In genomic region chr17:12596961-12597360, GRCh38 we compare ENCODE assay signal across 35 cellular contexts.
"Had no signal": no experiment of that assay in that cellular context is flagged by ENCODE, and none has a peak within 500 bp of the region (broad histone marks: within the 10 kb centered on the region; RNA-seq: fewer than 3 reads in every experiment).

No MANE protein-coding gene starts in this region.

- H3K36me3 ChIP-seq: MG63 had no signal

- H3K9me3 ChIP-seq: MG63 had no signal

- H3K27me3 ChIP-seq: MG63 had no signal

- H3K4me3 ChIP-seq: MG63 had no signal

- DNase-seq: Karpas-422, Kasumi-1, MG63, MM.1S, MV-4-11, NCI-H1048, NCI-H1092, NCI-H1092 treated with DMSO at 0.1 percent for 48 hours, NCI-H1105, NCI-H1105 treated with DMSO at 0.1 percent for 48 hours, NCI-H1417, NCI-H1417 treated with DMSO at 0.1 percent for 48 hours, NCI-H1436, NCI-H1436 treated with DMSO at 0.1 percent for 48 hours, NCI-H146, NCI-H1694, NCI-H1694 treated with DMSO at 0.1 percent for 48 hours, NCI-H187, NCI-H187 treated with DMSO at 0.1 percent for 48 hours, NCI-H1930, NCI-H2029, NCI-H2029 treated with DMSO at 0.1 percent for 48 hours, NCI-H2081, NCI-H2081 treated with DMSO at 0.1 percent for 48 hours, NCI-H2107, NCI-H2171, NCI-H2171 treated with DMSO at 0.1 percent for 48 hours, NCI-H2227 treated with DMSO at 0.1 percent for 48 hours, NCI-H226, NCI-H345, NCI-H446, NCI-H446 treated with DMSO at 0.1 percent for 48 hours, NCI-H510A, NCI-H510A treated with DMSO at 0.1 percent for 48 hours, NCI-H524 had no signal
